ENCODE assay signal across 8 cellular contexts in genomic region chr15:52680041-52680391, GRCh38. TPM values are rescaled to one million over a fixed set of nuclear protein-coding genes. Genes with fewer than 3 reads are reported as not detected.
DNase-seq lines count a peak whose midpoint lies in the region; ATAC-seq and TF ChIP-seq lines count a peak whose summit lies in the region.

No MANE protein-coding gene starts in this region.

- peak overlapping the region in 2 of 7 donors; percentile 66 to 97 for H3K27ac Mint-ChIP-seq in CD14-positive monocyte
- H3K27ac Mint-ChIP-seq in central memory CD8-positive, alpha-beta T cell (ENCODE audit: low read depth): peak overlapping the region; percentile 98
- peak overlapping the region; percentile 45 to 100 (median 86) for H3K27ac Mint-ChIP-seq in naive thymus-derived CD8-positive, alpha-beta T cell

- H2AFZ ChIP-seq in KMS-11 (ENCODE audit: low read depth): peak overlapping the region; percentile 64; the same call in 1 of the 2 replicates

- peaks cover 0 to 8% (median 1%) of the 10 kb centered on the region in 3 donors for H3K27me3 Mint-ChIP-seq in CD14-positive monocyte (ENCODE audit: low read depth in 3 of 3)
- no peaks in the 10 kb centered on the region for H3K27me3 Mint-ChIP-seq in central memory CD8-positive, alpha-beta T cell
- H3K27me3 Mint-ChIP-seq in naive thymus-derived CD8-positive, alpha-beta T cell: no peaks in the 10 kb centered on the region

- no peak overlapping the region for H3K4me3 ChIP-seq in KMS-11 (IDR thresholded peaks at IDR 0.05; ENCODE audit: insufficient read depth, low read depth, low read length)

- H3K9ac ChIP-seq in KMS-11: peak overlapping the region; percentile 41; the same call in 1 of the 2 replicates

- peak overlapping the region; percentile 95; the same call in 1 of the 2 replicates for H3K27ac ChIP-seq in KMS-11

- DNase-seq in CD14-positive monocyte (ENCODE audit: low spot score): no peak
- no peak for DNase-seq in central memory CD8-positive, alpha-beta T cell (ENCODE audit: low spot score in 2 of 2)
- no peak for DNase-seq in naive thymus-derived CD8-positive, alpha-beta T cell
- no peak for DNase-seq in NK-92 (lab: John Stamatoyannopoulos, UW; ENCODE audit: unreplicated experiment)

- POLR2A ChIA-PET in naive thymus-derived CD8-positive, alpha-beta T cell (lab: Charles Lee): interaction anchor here (0.5 to 2.3 kb wide), 3 partner anchors 50 to 500 kb away, joined by 4 to 23 read pairs (median 9); no protein-coding TSS in a partner anchor

- no peak for ATAC-seq in central memory CD8-positive, alpha-beta T cell (replicated peaks; ENCODE audit: extremely low read depth, poor library complexity, severe bottlenecking)
- ATAC-seq in naive thymus-derived CD8-positive, alpha-beta T cell: no peak
- ATAC-seq in GM18868 (IDR thresholded peaks at IDR 0.05; ENCODE audit: unreplicated experiment) (no peak), HG03571 (IDR thresholded peaks at IDR 0.05; ENCODE audit: unreplicated experiment) (no peak), HG02763 (IDR thresholded peaks at IDR 0.05; ENCODE audit: unreplicated experiment) (no peak)

- peak overlapping the region; percentile 71 to 99 for H3K4me3 Mint-ChIP-seq in CD14-positive monocyte
- H3K4me3 Mint-ChIP-seq in central memory CD8-positive, alpha-beta T cell: peak overlapping the region; percentile 94
- peak overlapping the region; percentile 55 to 98 (median 74) for H3K4me3 Mint-ChIP-seq in naive thymus-derived CD8-positive, alpha-beta T cell

- intact Hi-C loops in CD14-positive monocyte (cut with micrococcal nuclease): no loop called here

- H3K9me3 Mint-ChIP-seq in CD14-positive monocyte: no peaks in the 10 kb centered on the region
- H3K9me3 Mint-ChIP-seq in central memory CD8-positive, alpha-beta T cell: no peaks in the 10 kb centered on the region
- H3K9me3 Mint-ChIP-seq in naive thymus-derived CD8-positive, alpha-beta T cell: no peaks in the 10 kb centered on the region

- H3K4me2 ChIP-seq in KMS-11: peak overlapping the region; percentile 60

- TF ChIP-seq CTCF in CD14-positive monocyte (IDR thresholded peaks at IDR 0.05): no peak
- no peak for TF ChIP-seq CTCF in KMS-11 (conservative IDR thresholded peaks at IDR 0.05; ENCODE audit: low read depth, low read length)

- H3K27me3 ChIP-seq in KMS-11 (ENCODE audit: insufficient read depth, low read depth): no peaks in the 10 kb centered on the region

- H3K36me3 ChIP-seq in KMS-11 (ENCODE audit: insufficient read depth): no peaks in the 10 kb centered on the region

- H3K4me1 Mint-ChIP-seq in CD14-positive monocyte: peaks cover 29% of the 10 kb centered on the region
- peaks cover 49% of the 10 kb centered on the region for H3K4me1 Mint-ChIP-seq in central memory CD8-positive, alpha-beta T cell
- H3K4me1 Mint-ChIP-seq in naive thymus-derived CD8-positive, alpha-beta T cell: peaks cover 15 to 85% (median 50%) of the 10 kb centered on the region in 4 donors

- H3K36me3 Mint-ChIP-seq in CD14-positive monocyte: peaks cover 9 to 15% of the 10 kb centered on the region in 2 donors
- peaks cover 32% of the 10 kb centered on the region for H3K36me3 Mint-ChIP-seq in central memory CD8-positive, alpha-beta T cell (ENCODE audit: insufficient read depth)
- peaks cover 0 to 21% (median 9%) of the 10 kb centered on the region in 3 donors for H3K36me3 Mint-ChIP-seq in naive thymus-derived CD8-positive, alpha-beta T cell

- H3K79me2 ChIP-seq in KMS-11 (ENCODE audit: insufficient read depth, low read depth): peaks cover 23% of the 10 kb centered on the region

- H4K20me1 ChIP-seq in KMS-11 (ENCODE audit: insufficient read depth): no peaks in the 10 kb centered on the region

- H3K4me1 ChIP-seq in KMS-11 (ENCODE audit: low read depth, poor library complexity, severe bottlenecking): peaks cover 66% of the 10 kb centered on the region

RNA-seq across cellular contexts. Expression of gene ATOSA, which starts 0.8 kb away (rescaled TPM):
- 1 to 10 TPM; 2.1 to 3.5 TPM for polyA plus RNA-seq in CD14-positive monocyte
- 100 to 1,000 TPM; 101 TPM for total RNA-seq in naive thymus-derived CD8-positive, alpha-beta T cell
- 10 to 100 TPM in 1 of 3 donors, 1 to 10 TPM in 2; 9.0 to 13.1 (median 9.6) TPM for polyA plus RNA-seq in naive thymus-derived CD8-positive, alpha-beta T cell
